In the genomic region with DNA sequence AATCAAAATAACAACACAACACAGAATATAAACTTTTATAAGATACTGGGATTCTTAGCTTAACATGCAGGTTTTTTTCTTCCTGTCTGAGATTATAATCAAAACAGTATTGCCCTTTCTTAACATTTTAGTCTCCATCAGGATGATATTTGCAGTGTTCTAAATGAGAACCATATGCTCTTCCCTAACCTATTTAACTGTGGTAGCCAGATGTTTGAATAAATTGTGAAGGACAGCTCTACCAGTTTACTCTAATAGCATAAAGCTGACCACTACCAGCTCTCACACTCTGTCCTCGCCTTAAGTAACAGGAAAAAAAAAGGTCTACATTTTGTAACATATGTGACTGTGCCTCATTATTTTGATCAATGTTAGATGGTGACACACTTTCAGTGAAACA, we compare ENCODE assay signal across 23 cellular contexts.
"Had no signal": no experiment of that assay in that cellular context is flagged by ENCODE, and none has a peak within 500 bp of the region (broad histone marks: within the 10 kb centered on the region; RNA-seq: fewer than 3 reads in every experiment).

No MANE protein-coding gene starts in this region.

- H3K27me3 ChIP-seq: colonic mucosa, foreskin keratinocyte, gastroesophageal sphincter, heart left ventricle, hepatocyte, neutrophil, pancreas, right lobe of liver, tibial nerve, upper lobe of right lung, vagina had no signal

- H3K4me1 ChIP-seq: colonic mucosa, foreskin keratinocyte, gastroesophageal sphincter, heart left ventricle, pancreas, right lobe of liver, tibial nerve, upper lobe of right lung, vagina had no signal

- H3K36me3 ChIP-seq: colonic mucosa, gastroesophageal sphincter, heart left ventricle, neutrophil, pancreas, right lobe of liver, thoracic aorta, tibial nerve, upper lobe of right lung, vagina had no signal

- H3K27ac ChIP-seq: colonic mucosa, foreskin keratinocyte, gastroesophageal sphincter, heart left ventricle, hepatocyte, neutrophil, pancreas, right lobe of liver, thoracic aorta, tibial nerve, upper lobe of right lung, vagina had no signal

- H2AFZ ChIP-seq: hepatocyte had no signal

- H3K79me2 ChIP-seq: hepatocyte had no signal

- H3K4me3 ChIP-seq: colonic mucosa, gastroesophageal sphincter, heart left ventricle, hepatocyte, lung, mucosa of descending colon, pancreas, right lobe of liver, thoracic aorta, tibial nerve, upper lobe of right lung, vagina had no signal

- H3K4me2 ChIP-seq: hepatocyte had no signal

- DNase-seq: colonic mucosa; effector memory CD4-positive, alpha-beta T cell; erythroblast; heart left ventricle; kidney; mucosa of descending colon; naive B cell; pancreas; retina; right lobe of liver; small intestine; stimulated activated CD4-positive, alpha-beta T cell treated with anti-CD3 and anti-CD28 coated beads, Interleukin-15, amount 100 ng/mL, for 24 hours; stimulated activated CD4-positive, alpha-beta T cell treated with anti-CD3 and anti-CD28 coated beads, Interleukin-2, amount 100 ng/mL, for 48 hours; stimulated activated naive B cell treated with anti-CD40 and anti-IgM and Interleukin-4, amounts not matched to agents 10 μg/mL and 1 μg/mL and 100 μg/mL, for 72 hours; upper lobe of right lung had no signal

- H3K9me3 ChIP-seq: colonic mucosa, mucosa of descending colon, neutrophil, pancreas, thoracic aorta, upper lobe of right lung, vagina had no signal
